In the genomic region with DNA sequence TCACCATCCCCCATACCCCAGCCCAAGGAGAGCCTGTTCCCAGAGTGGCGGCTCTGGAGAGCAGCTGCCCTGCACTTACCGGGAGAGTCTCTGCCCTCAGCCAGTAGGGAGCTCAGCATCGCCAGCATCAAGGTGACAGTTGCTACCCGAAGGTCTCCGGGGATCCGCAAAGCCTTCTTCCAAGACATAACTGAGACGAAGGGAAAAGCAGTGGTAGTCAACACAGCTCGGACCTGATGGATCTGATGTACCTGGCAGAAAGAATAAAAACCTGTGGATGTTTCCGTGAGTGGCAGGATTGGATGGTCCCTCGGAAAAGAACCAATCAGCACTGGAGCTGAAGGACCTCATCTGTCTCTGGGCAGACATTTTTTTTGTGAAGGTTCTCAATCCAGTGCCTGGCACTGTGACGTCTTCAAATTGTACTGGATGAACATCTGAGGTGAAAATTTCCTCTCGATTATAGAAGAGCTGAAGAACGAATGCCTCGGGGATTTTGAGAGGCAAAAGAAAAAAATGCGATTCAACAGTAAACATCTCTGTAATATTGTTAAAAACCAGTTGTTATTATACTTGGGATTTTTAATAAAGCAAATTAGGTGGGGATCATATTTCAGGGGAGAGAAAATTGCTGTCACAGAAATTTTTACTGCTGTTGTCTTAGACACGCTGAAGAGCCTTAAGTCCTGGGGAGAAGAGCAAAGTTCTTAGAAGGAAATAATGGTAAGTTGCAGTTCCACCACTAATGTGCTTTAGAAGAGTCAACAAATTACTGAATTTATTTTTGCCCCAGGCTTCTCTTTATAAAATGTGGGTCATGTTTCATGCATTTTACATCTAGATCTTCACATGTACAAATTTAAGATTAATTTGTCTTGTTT, we compare ENCODE assay signal across 8 cellular contexts.
DNase-seq lines count a peak whose midpoint lies in the region; ATAC-seq and TF ChIP-seq lines count a peak whose summit lies in the region.

Gene HLA-DQB1, minus strand, starts transcription at position 238 of the 881 bp plus-strand sequence. Its CDS starts 50 bp downstream, at position 188.

- no peaks in the 10 kb centered on the region for H3K9me3 ChIP-seq in OCI-LY3 (ENCODE audit: insufficient read depth, low read length)

- no peaks in the 10 kb centered on the region for H3K36me3 Mint-ChIP-seq in activated naive CD8-positive, alpha-beta T cell

- H3K4me3 Mint-ChIP-seq in activated naive CD8-positive, alpha-beta T cell = peak within 1 kb of the TSS; percentile 84

- H3K79me2 ChIP-seq in OCI-LY3 (ENCODE audit: low read length) = peaks cover 13% of the 10 kb centered on the region

- H3K4me1 ChIP-seq in OCI-LY3 (ENCODE audit: low read length) = peaks cover 18% of the 10 kb centered on the region

- peak; percentile 53 for ATAC-seq in GM18499 (IDR thresholded peaks at IDR 0.05; ENCODE audit: insufficient read depth, unreplicated experiment)
- peak; percentile 47 for ATAC-seq in HG02938 (IDR thresholded peaks at IDR 0.05; ENCODE audit: unreplicated experiment)

- H3K4me2 ChIP-seq in OCI-LY3 (ENCODE audit: low read length) = peak within 1 kb of the TSS; percentile 60

- H3K4me3 ChIP-seq in OCI-LY3 (ENCODE audit: low read length) (peak within 1 kb of the TSS; percentile 78), iPS-11a (ENCODE audit: low read depth, low read length) (peak within 1 kb of the TSS; percentile 39), brain microvascular endothelial cell (ENCODE audit: low read depth, low read length) (no peak within 1 kb of the TSS)

- in situ Hi-C loops in brain microvascular endothelial cell (cut with HindIII; ENCODE audit: low pct_ligation_motif_present, low sequenced_read_pairs) = loop anchor here (10.0 kb wide), 1 partner anchor 88 kb away; no protein-coding TSS in a partner anchor

- no peak within 1 kb of the TSS for H2AFZ ChIP-seq in OCI-LY3 (ENCODE audit: low read depth, low read length)

- H3K27ac ChIP-seq in OCI-LY3 (ENCODE audit: low read length) (peak within 1 kb of the TSS; percentile 50), brain microvascular endothelial cell (no peak within 1 kb of the TSS)

- no peaks in the 10 kb centered on the region for H3K27me3 ChIP-seq in OCI-LY3 (ENCODE audit: low read depth, low read length)
- no peaks in the 10 kb centered on the region for H3K27me3 ChIP-seq in brain microvascular endothelial cell (replicated peaks)

- H4K20me1 ChIP-seq in OCI-LY3 (ENCODE audit: insufficient read depth, low read length) = no peaks in the 10 kb centered on the region

- H3K9ac ChIP-seq in OCI-LY3 (ENCODE audit: low read length) = peak within 1 kb of the TSS; percentile 71

- H3K27me3 Mint-ChIP-seq in activated naive CD8-positive, alpha-beta T cell = peaks cover 14% of the 10 kb centered on the region

- no peaks in the 10 kb centered on the region for H3K9me3 Mint-ChIP-seq in activated naive CD8-positive, alpha-beta T cell (ENCODE audit: low read depth)

- DNase-seq in 8988T (peak; percentile 74), brain microvascular endothelial cell (no peak)
- DNase-seq in stimulated activated CD4-positive, alpha-beta T cell treated with anti-CD3 and anti-CD28 coated beads, Interleukin-12 subunit alpha, Interleukin-12 subunit beta, amount 100 ng/mL, for 24 hours (ENCODE audit: low read depth in 2 of 2) = peak; percentile 13 to 37

- no peak within 1 kb of the TSS for H3K27ac Mint-ChIP-seq in activated naive CD8-positive, alpha-beta T cell

- no peaks in the 10 kb centered on the region for H3K36me3 ChIP-seq in OCI-LY3 (replicated peaks; ENCODE audit: low read depth, low read length)
- H3K36me3 ChIP-seq in brain microvascular endothelial cell (replicated peaks) = no peaks in the 10 kb centered on the region

- H3K4me1 Mint-ChIP-seq in activated naive CD8-positive, alpha-beta T cell (ENCODE audit: low read depth) = peaks cover 40% of the 10 kb centered on the region

- TF ChIP-seq CTCF in OCI-LY3 (IDR thresholded peaks at IDR 0.05; ENCODE audit: low read depth, low read length) (no peak), brain microvascular endothelial cell (IDR thresholded peaks at IDR 0.05; ENCODE audit: low read depth, low read length, missing control alignments) (no peak)
